In the genomic region with DNA sequence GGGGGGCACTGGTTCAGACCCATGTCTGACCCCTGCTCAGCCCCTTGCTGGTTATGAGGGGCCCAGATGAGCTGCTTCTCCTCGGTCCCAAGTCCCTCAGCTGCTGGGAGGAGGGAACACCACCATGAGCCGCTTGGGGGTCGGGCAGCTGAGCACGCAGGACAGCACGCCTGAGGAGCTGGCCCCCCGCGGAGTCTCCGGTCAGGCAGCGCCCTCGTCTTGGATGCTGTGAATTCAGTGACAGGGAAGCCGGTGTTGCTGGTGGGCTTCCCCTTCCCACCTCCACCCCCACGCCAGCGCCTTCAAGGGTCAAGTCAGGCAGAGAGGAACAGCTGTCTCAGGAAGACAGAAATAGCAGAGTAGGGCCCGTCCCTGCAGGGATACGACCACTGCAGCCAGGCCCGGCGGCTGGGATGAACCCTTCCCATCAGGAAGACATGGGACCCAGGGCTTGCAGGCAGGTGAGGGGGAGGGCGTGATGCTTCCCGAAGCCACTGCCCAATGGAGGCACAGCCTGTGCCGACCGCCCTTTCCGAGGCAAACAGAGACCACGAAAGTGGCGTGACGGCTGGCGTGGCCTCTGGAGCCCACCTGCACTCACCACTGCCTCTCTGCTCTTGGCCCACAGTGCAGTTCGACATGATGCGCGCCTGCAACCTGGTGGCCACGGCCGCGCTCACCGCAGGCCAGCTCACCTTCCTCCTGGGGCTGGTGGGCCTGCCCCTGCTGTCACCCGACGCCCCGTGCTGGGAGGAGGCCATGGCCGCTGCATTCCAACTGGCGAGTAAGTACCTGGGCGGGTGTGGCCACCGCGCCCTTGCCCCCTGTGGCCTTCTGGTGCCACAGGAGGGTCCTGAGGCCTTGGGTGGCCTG, we compare ENCODE assay signal across 1 cellular context.
TF ChIP-seq lines count a peak whose summit lies in the region.

No MANE protein-coding gene starts in this region.

TF ChIP-seq in HEK293, 187 proteins besides CTCF, POLR2A, EP300 and RAD21:
- TF ChIP-seq, protein P1, sequence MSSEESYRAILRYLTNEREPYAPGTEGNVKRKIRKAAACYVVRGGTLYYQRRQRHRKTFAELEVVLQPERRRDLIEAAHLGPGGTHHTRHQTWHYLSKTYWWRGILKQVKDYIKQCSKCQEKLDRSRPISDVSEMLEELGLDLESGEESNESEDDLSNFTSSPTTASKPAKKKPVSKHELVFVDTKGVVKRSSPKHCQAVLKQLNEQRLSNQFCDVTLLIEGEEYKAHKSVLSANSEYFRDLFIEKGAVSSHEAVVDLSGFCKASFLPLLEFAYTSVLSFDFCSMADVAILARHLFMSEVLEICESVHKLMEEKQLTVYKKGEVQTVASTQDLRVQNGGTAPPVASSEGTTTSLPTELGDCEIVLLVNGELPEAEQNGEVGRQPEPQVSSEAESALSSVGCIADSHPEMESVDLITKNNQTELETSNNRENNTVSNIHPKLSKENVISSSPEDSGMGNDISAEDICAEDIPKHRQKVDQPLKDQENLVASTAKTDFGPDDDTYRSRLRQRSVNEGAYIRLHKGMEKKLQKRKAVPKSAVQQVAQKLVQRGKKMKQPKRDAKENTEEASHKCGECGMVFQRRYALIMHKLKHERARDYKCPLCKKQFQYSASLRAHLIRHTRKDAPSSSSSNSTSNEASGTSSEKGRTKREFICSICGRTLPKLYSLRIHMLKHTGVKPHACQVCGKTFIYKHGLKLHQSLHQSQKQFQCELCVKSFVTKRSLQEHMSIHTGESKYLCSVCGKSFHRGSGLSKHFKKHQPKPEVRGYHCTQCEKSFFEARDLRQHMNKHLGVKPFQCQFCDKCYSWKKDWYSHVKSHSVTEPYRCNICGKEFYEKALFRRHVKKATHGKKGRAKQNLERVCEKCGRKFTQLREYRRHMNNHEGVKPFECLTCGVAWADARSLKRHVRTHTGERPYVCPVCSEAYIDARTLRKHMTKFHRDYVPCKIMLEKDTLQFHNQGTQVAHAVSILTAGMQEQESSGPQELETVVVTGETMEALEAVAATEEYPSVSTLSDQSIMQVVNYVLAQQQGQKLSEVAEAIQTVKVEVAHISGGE (tag by site-specific recombination; conservative IDR thresholded peaks at IDR 0.05; ENCODE audit: low read depth) = no peak
- TF ChIP-seq KLF1 (tag by site-specific recombination; IDR thresholded peaks at IDR 0.05) = peak; percentile 70; the same call in 1 of the 2 replicates
- TF ChIP-seq, protein P2, sequence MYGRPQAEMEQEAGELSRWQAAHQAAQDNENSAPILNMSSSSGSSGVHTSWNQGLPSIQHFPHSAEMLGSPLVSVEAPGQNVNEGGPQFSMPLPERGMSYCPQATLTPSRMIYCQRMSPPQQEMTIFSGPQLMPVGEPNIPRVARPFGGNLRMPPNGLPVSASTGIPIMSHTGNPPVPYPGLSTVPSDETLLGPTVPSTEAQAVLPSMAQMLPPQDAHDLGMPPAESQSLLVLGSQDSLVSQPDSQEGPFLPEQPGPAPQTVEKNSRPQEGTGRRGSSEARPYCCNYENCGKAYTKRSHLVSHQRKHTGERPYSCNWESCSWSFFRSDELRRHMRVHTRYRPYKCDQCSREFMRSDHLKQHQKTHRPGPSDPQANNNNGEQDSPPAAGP (tag by site-specific recombination; IDR thresholded peaks at IDR 0.05) = 0 out of 2 replicates have a peak, but pooled peaks have one; percentile 49
